ENCODE assay signal across 19 cellular contexts in the genomic region with DNA sequence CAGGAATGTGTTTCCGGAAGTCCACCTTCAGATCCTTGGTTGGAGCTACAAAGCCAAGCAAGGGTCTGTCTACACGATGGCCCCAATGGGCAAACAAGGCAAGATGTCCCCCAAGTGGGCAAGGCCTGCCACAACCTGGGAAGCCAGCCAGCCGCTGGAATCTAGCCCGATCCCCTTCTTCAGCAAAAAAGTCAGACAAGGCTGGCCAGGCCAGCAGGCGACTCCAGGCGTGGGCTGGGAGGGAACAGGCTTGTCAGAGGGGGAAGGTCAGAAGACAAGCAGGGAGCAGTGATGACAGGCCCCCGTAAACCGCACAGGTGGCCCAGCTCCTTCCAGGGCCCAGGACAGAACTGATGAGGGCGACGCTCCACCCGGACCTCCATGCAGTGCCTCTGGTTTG.
"Had no signal": no experiment of that assay in that cellular context is flagged by ENCODE, and none has a peak within 500 bp of the region (broad histone marks: within the 10 kb centered on the region; RNA-seq: fewer than 3 reads in every experiment).

No MANE protein-coding gene starts in this region.

- H3K27me3 ChIP-seq: dorsolateral prefrontal cortex, esophagus muscularis mucosa, foreskin keratinocyte, gastrocnemius medialis had no signal

- ATAC-seq: foreskin keratinocyte, gastrocnemius medialis, heart right ventricle, left cardiac atrium, left lung, left ventricle myocardium superior had no signal

- H3K4me3 ChIP-seq: coronary artery, dorsolateral prefrontal cortex, esophagus muscularis mucosa, gastrocnemius medialis, heart right ventricle, left lung, lung had no signal

- H3K36me3 ChIP-seq: esophagus muscularis mucosa, gastrocnemius medialis, heart right ventricle, left lung had no signal

- H3K9me3 Mint-ChIP-seq: memory B cell had no signal

- H3K4me1 Mint-ChIP-seq: memory B cell had no signal

- H3K9me3 ChIP-seq: esophagus muscularis mucosa, gastrocnemius medialis, heart right ventricle, left lung had no signal

- H3K4me3 Mint-ChIP-seq: memory B cell had no signal

- H3K27ac Mint-ChIP-seq: memory B cell had no signal

- DNase-seq: dermis blood vessel endothelial cell; dorsolateral prefrontal cortex; effector CD4-positive, alpha-beta T cell; effector memory CD4-positive, alpha-beta T cell; foreskin keratinocyte; gastrocnemius medialis; glutamatergic neuron; heart right ventricle; hippocampal formation; left cardiac atrium; left lung; left ventricle myocardium superior; mammary epithelial cell; mesendoderm; midbrain had no signal

- H3K27ac ChIP-seq: coronary artery, esophagus muscularis mucosa, foreskin keratinocyte, gastrocnemius medialis, left lung had no signal

- H3K4me1 ChIP-seq: foreskin keratinocyte, gastrocnemius medialis, left lung had no signal

- H3K36me3 Mint-ChIP-seq: memory B cell had no signal
